8 cellular contexts compared by ENCODE assay signal in genomic region chr14:54488318-54488645, GRCh38. TPM values are rescaled to one million over a fixed set of nuclear protein-coding genes. Genes with fewer than 3 reads are reported as not detected.
DNase-seq lines count a peak whose midpoint lies in the region; ATAC-seq, FAIRE-seq and TF ChIP-seq lines count a peak whose summit lies in the region.

No MANE protein-coding gene starts in this region.

- TF ChIP-seq CTCF in bronchial epithelial cell (IDR thresholded peaks at IDR 0.05; ENCODE audit: insufficient read depth, low read length, severe bottlenecking): peak; percentile 23

- ATAC-seq in GM21381 (IDR thresholded peaks at IDR 0.05; ENCODE audit: unreplicated experiment): peak; percentile 16
- ATAC-seq in GM18520 (IDR thresholded peaks at IDR 0.05; ENCODE audit: unreplicated experiment): no peak
- ATAC-seq in HG03460 (IDR thresholded peaks at IDR 0.05; ENCODE audit: unreplicated experiment): no peak

- DNase-seq in NAMALWA (ENCODE audit: low spot score) (peak; percentile 37), bronchial epithelial cell (ENCODE audit: low read depth) (peak; percentile 17), GDM1 (lab: John Stamatoyannopoulos, UW) (no peak), midbrain (lab: John Stamatoyannopoulos, UW) (no peak)

- H3K36me3 ChIP-seq in bronchial epithelial cell (ENCODE audit: control insufficient read depth, insufficient read depth, low read length) (peaks cover 2% of the 10 kb centered on the region), mucosa of rectum (ENCODE audit: control insufficient read depth in 2 of 2, insufficient read depth in 2 of 2, low read length in 2 of 2) (peaks cover 1 to 2% of the 10 kb centered on the region in 2 donors)

- H3K27ac ChIP-seq in mucosa of rectum (ENCODE audit: low read depth in 2 of 2, low read length in 2 of 2): peak overlapping the region; percentile 96 to 97

- FAIRE-seq in bronchial epithelial cell (lab: Jason Lieb, UNC): no peak

- no peaks in the 10 kb centered on the region for H3K9me3 ChIP-seq in mucosa of rectum (ENCODE audit: control insufficient read depth in 2 of 2, low read length in 2 of 2)

- peaks cover 8 to 27% of the 10 kb centered on the region in 2 donors for H3K4me1 ChIP-seq in mucosa of rectum (ENCODE audit: control insufficient read depth in 2 of 2, insufficient read depth in 2 of 2, low read length in 2 of 2)

- H3K9ac ChIP-seq in mucosa of rectum (ENCODE audit: low read depth in 1 of 2, low read length in 2 of 2): peak overlapping the region; percentile 96

- H3K4me3 ChIP-seq in bronchial epithelial cell (ENCODE audit: low read depth, low read length) (peak overlapping the region; percentile 94), mucosa of rectum (ENCODE audit: low read length in 2 of 2) (peak overlapping the region; percentile 94 to 98)

- no peaks in the 10 kb centered on the region for H3K27me3 ChIP-seq in bronchial epithelial cell (ENCODE audit: control insufficient read depth, insufficient read depth, low read length)
- H3K27me3 ChIP-seq in mucosa of rectum (ENCODE audit: control insufficient read depth in 2 of 2, insufficient read depth in 2 of 2, low read length in 2 of 2): no peaks in the 10 kb centered on the region

RNA-seq across cellular contexts. Expression of gene GMFB, which starts 0.5 kb away (rescaled TPM):
- total RNA-seq in bronchial epithelial cell: 55.0 and 74.5 TPM in 2 replicates

RNA-seq across cellular contexts. Expression of gene CGRRF1, which starts 21.4 kb away (rescaled TPM):
- total RNA-seq in bronchial epithelial cell: 19.7 and 20.6 TPM in 2 replicates

RNA-seq across cellular contexts. Expression of gene CNIH1, which starts 47.1 kb away (rescaled TPM):
- total RNA-seq in bronchial epithelial cell: 54.5 and 125 TPM in 2 replicates

Comparison
In these comparisons a context has a peak if more than half of its experiments do, and no peak if none do; other contexts are left out.
1. DNase-seq: peak in NAMALWA (single experiment) and bronchial epithelial cell (single experiment); none in GDM1 (single experiment) and midbrain (single experiment).